ENCODE assay signal across 19 cellular contexts in genomic region chr7:7913506-7913905, GRCh38. TPM values are rescaled to one million over a fixed set of nuclear protein-coding genes. Genes with fewer than 3 reads are reported as not detected.
A peak's percentile ranks its signal among the peaks of the same experiment; 100 is the strongest.
DNase-seq lines count a peak whose midpoint lies in the region; ATAC-seq and TF ChIP-seq lines count a peak whose summit lies in the region.
"Had no signal": no experiment of that assay in that cellular context is flagged by ENCODE, and none has a peak within 500 bp of the region (broad histone marks: within the 10 kb centered on the region; RNA-seq: fewer than 3 reads in every experiment).

No MANE protein-coding gene starts in this region.

- TF ChIP-seq CTCF in BJ (IDR thresholded peaks at IDR 0.05; ENCODE audit: insufficient read depth, low read depth, low read length) (no peak), GM23338 (conservative IDR thresholded peaks at IDR 0.05; ENCODE audit: low read depth in 2 of 2) (no peak), right lobe of liver (IDR thresholded peaks at IDR 0.05) (no peak), H9 (conservative IDR thresholded peaks at IDR 0.05) (no peak)
- TF ChIP-seq CTCF in CD4-positive, alpha-beta T cell (IDR thresholded peaks at IDR 0.05): no peak

- H3K4me3 Mint-ChIP-seq in GM23338: no peak overlapping the region
- H3K4me3 Mint-ChIP-seq in H9: no peak overlapping the region
- no peak overlapping the region for H3K4me3 Mint-ChIP-seq in CD4-positive, alpha-beta T cell
- H3K4me3 Mint-ChIP-seq: activated CD4-positive, alpha-beta T cell treated with anti-CD3 and anti-CD28 coated beads, Interleukin-2, amount 10 ng/mL, durations not matched to agents 24 days and 14 days; stimulated activated memory B cell treated with anti-CD40 and anti-IgM and Interleukin-4, amounts not matched to agents 10 μg/mL and 1 μg/mL and 100 μg/mL, for 72 hours had no signal

- H3K36me3 ChIP-seq in BJ (ENCODE audit: control insufficient read depth, insufficient read depth, low read length) (no peaks in the 10 kb centered on the region), GM23338 (ENCODE audit: insufficient read depth) (no peaks in the 10 kb centered on the region), adipocyte (ENCODE audit: control insufficient read depth, insufficient read depth, low read length, severe bottlenecking) (no peaks in the 10 kb centered on the region), right lobe of liver (no peaks in the 10 kb centered on the region)
- H3K36me3 ChIP-seq: adrenal gland had no signal

- H3K4me2 ChIP-seq in GM23338 (peak overlapping the region; percentile 9; the same call in 1 of the 2 replicates), H9 (ENCODE audit: insufficient read depth, insufficient read length, low read length) (no peak overlapping the region)

- H3T11ph ChIP-seq in H9 (ENCODE audit: low read length): no peak overlapping the region

- H3K4me3 ChIP-seq in BJ (ENCODE audit: low read depth, low read length) (no peak overlapping the region), GM23338 (no peak overlapping the region), adipocyte (ENCODE audit: low read length) (no peak overlapping the region), right lobe of liver (no peak overlapping the region)
- H3K4me3 ChIP-seq: adrenal gland, GM23248 had no signal

- POLR2A ChIA-PET in BJ (lab: Charles Lee): no interaction called here
- POLR2A ChIA-PET in CD4-positive, alpha-beta T cell (lab: Charles Lee): no interaction called here

- no peaks in the 10 kb centered on the region for H3K9me3 ChIP-seq in adipocyte (ENCODE audit: control insufficient read depth, low read length)
- H3K9me3 ChIP-seq in right lobe of liver: no peaks in the 10 kb centered on the region
- no peaks in the 10 kb centered on the region for H3K9me3 ChIP-seq in H9 (ENCODE audit: control insufficient read depth, low read depth, low read length)
- no peaks in the 10 kb centered on the region for H3K9me3 ChIP-seq in CD4-positive, alpha-beta T cell (ENCODE audit: control insufficient read depth, low read length)
- H3K9me3 ChIP-seq: adrenal gland had no signal

- H2BK15ac ChIP-seq in H9 (ENCODE audit: low read depth, low read length): no peak overlapping the region

- no peak overlapping the region for H4K5ac ChIP-seq in H9 (ENCODE audit: insufficient read length, low read depth, low read length)

- H3K27me3 Mint-ChIP-seq in GM23338 (ENCODE audit: insufficient read depth, low read depth, poor library complexity) (peaks cover 2% of the 10 kb centered on the region), H9 (ENCODE audit: low read depth) (no peaks in the 10 kb centered on the region)
- H3K27me3 Mint-ChIP-seq in CD4-positive, alpha-beta T cell: no peaks in the 10 kb centered on the region
- H3K27me3 Mint-ChIP-seq: activated CD4-positive, alpha-beta T cell treated with anti-CD3 and anti-CD28 coated beads, Interleukin-2, amount 10 ng/mL, durations not matched to agents 24 days and 14 days; stimulated activated memory B cell treated with anti-CD40 and anti-IgM and Interleukin-4, amounts not matched to agents 10 μg/mL and 1 μg/mL and 100 μg/mL, for 72 hours had no signal

- no peaks in the 10 kb centered on the region for H3K23me2 ChIP-seq in H9 (ENCODE audit: insufficient read length, low read depth, low read length, poor library complexity, severe bottlenecking)

- DNase-seq in BJ (ENCODE audit: low read depth) (peak; percentile 32), GM23338 (ENCODE audit: low spot score) (peak; percentile 31), adipocyte (ENCODE audit: low read depth) (peak; percentile 47), right lobe of liver (no peak), NCI-H2081 (lab: John Stamatoyannopoulos, UW) (no peak), H9 (no peak)
- DNase-seq in stimulated activated naive CD8-positive, alpha-beta T cell treated with anti-CD3 and anti-CD28 coated beads, Interleukin-15, Interleukin-2, amounts not matched to agents 100 U/mL and 50 U/mL, for 24 hours: no peak
- no peak for DNase-seq in CD4-positive, alpha-beta T cell
- DNase-seq: activated CD4-positive, alpha-beta T cell treated with anti-CD3 and anti-CD28 coated beads, Interleukin-2, amount 10 ng/mL, durations not matched to agents 24 days and 14 days; adrenal gland; DND-41; foreskin melanocyte; GM23248; NCI-H1436 treated with DMSO at 0.1 percent for 48 hours; NCI-H446 treated with DMSO at 0.1 percent for 48 hours; occipital lobe; stimulated activated CD4-positive, alpha-beta T cell treated with anti-CD3 and anti-CD28 coated beads, Interleukin-15, amount 100 ng/mL, for 24 hours; SW 1271 had no signal

- H2BK12ac ChIP-seq in H9 (ENCODE audit: insufficient read length, low read depth, low read length): no peak overlapping the region

- H3K27me3 ChIP-seq in BJ (ENCODE audit: control insufficient read depth, insufficient read depth, low read length) (no peaks in the 10 kb centered on the region), GM23338 (ENCODE audit: insufficient read depth) (no peaks in the 10 kb centered on the region), adipocyte (replicated peaks; ENCODE audit: control insufficient read depth, insufficient read depth, low read length) (no peaks in the 10 kb centered on the region), right lobe of liver (no peaks in the 10 kb centered on the region), H9 (ENCODE audit: insufficient read depth, low read length) (no peaks in the 10 kb centered on the region)
- no peaks in the 10 kb centered on the region for H3K27me3 ChIP-seq in CD4-positive, alpha-beta T cell (ENCODE audit: control insufficient read depth, insufficient read depth, low read length)
- H3K27me3 ChIP-seq: adrenal gland had no signal

- peaks cover 36% of the 10 kb centered on the region for H3K4me1 ChIP-seq in GM23338 (ENCODE audit: insufficient read depth)
- no peaks in the 10 kb centered on the region for H3K4me1 ChIP-seq in adipocyte (ENCODE audit: control insufficient read depth, insufficient read depth, low read length)
- H3K4me1 ChIP-seq in right lobe of liver: peaks cover 0 to 10% (median 2%) of the 10 kb centered on the region in 4 donors
- H3K4me1 ChIP-seq in H9 (ENCODE audit: insufficient read depth, low read length): peaks cover 9% of the 10 kb centered on the region
- H3K4me1 ChIP-seq: adrenal gland had no signal

- H3K14ac ChIP-seq in H9 (ENCODE audit: insufficient read depth, low read length): no peak overlapping the region

- no peaks in the 10 kb centered on the region for H3K79me1 ChIP-seq in H9 (ENCODE audit: insufficient read depth, low read depth, low read length, poor library complexity, severe bottlenecking)

- 32% methylated on average over 3 of the region's 3 CpGs for WGBS in right lobe of liver (ENCODE audit: insufficient coverage, low coverage, low lambda C conversion rate, missing lambda C conversion rate)
- no CpG with 5 or more reads among the region's 3 CpGs for WGBS in H9 (ENCODE audit: extremely low coverage, insufficient read length, low lambda C conversion rate)

- no peaks in the 10 kb centered on the region; the same call in 2 of the 3 replicates for H3K36me3 Mint-ChIP-seq in GM23338 (ENCODE audit: low read depth)
- H3K36me3 Mint-ChIP-seq in H9 (ENCODE audit: insufficient read depth in 1 of 3, low read depth in 3 of 3): no peaks in the 10 kb centered on the region; a peak in 1 of 7 replicates
- no peaks in the 10 kb centered on the region for H3K36me3 Mint-ChIP-seq in CD4-positive, alpha-beta T cell (ENCODE audit: low read depth)

- H2BK20ac ChIP-seq in H9 (ENCODE audit: low read depth, low read length, poor library complexity, severe bottlenecking): no peak overlapping the region

- H3K9me2 ChIP-seq in GM23338 (ENCODE audit: insufficient read depth): peaks cover 14% of the 10 kb centered on the region

- H3K79me2 ChIP-seq in GM23338 (replicated peaks; ENCODE audit: insufficient read depth): no peaks in the 10 kb centered on the region
- H3K79me2 ChIP-seq in H9 (ENCODE audit: insufficient read depth, low read length): no peaks in the 10 kb centered on the region

- no peak overlapping the region for H3K18ac ChIP-seq in H9 (ENCODE audit: insufficient read length, low read depth, low read length)

- no peak overlapping the region for H3K23ac ChIP-seq in H9 (ENCODE audit: insufficient read length, low read depth, low read length)

- H4K8ac ChIP-seq in H9 (replicated peaks; ENCODE audit: insufficient read length, low read depth, low read length): no peak overlapping the region

- H3K4me1 Mint-ChIP-seq in GM23338: peaks cover 30% of the 10 kb centered on the region
- peaks cover 36 to 54% of the 10 kb centered on the region in 2 experiments for H3K4me1 Mint-ChIP-seq in H9
- no peaks in the 10 kb centered on the region for H3K4me1 Mint-ChIP-seq in CD4-positive, alpha-beta T cell (ENCODE audit: low read depth)
- H3K4me1 Mint-ChIP-seq: activated CD4-positive, alpha-beta T cell treated with anti-CD3 and anti-CD28 coated beads, Interleukin-2, amount 10 ng/mL, durations not matched to agents 24 days and 14 days had no signal

- no peak overlapping the region for H2BK120ac ChIP-seq in H9 (ENCODE audit: low read depth, low read length, poor library complexity, severe bottlenecking)

- no peak overlapping the region for H3K4ac ChIP-seq in H9 (ENCODE audit: low read depth, low read length)

- no peak overlapping the region for H3K56ac ChIP-seq in H9 (ENCODE audit: insufficient read length, low read depth, low read length)

- H2AFZ ChIP-seq in GM23338 (no peak overlapping the region), H9 (ENCODE audit: low read length) (no peak overlapping the region)
- H2AFZ ChIP-seq: GM23248 had no signal

- CTCF ChIA-PET in BJ (lab: Yijun Ruan, JAX): interaction anchor here (0.9 to 1.9 kb wide), 2 partner anchors 12 to 14 kb away, joined by 3 to 7 read pairs; no protein-coding TSS in a partner anchor
- CTCF ChIA-PET in CD4-positive, alpha-beta T cell (lab: Charles Lee): no interaction called here

- no peaks in the 10 kb centered on the region for H3F3A ChIP-seq in GM23338 (replicated peaks; ENCODE audit: low read depth)

- no peak for TF ChIP-seq POLR2A in right lobe of liver (IDR thresholded peaks at IDR 0.05)

- H3K27ac ChIP-seq in GM23338 (ENCODE audit: low read depth) (no peak overlapping the region), right lobe of liver (peak overlapping the region in 2 of 3 donors; percentile 51 to 61), H9 (ENCODE audit: insufficient read length, low read depth, low read length) (no peak overlapping the region)
- H3K27ac ChIP-seq in CD4-positive, alpha-beta T cell (ENCODE audit: low read depth, low read length): no peak overlapping the region
- H3K27ac ChIP-seq: adrenal gland, GM23248 had no signal

- intact Hi-C loops in right lobe of liver (cut with DNase I): no loop called here
- intact Hi-C loops in CD4-positive, alpha-beta T cell (cut with DNase I, micrococcal nuclease): no loop called here

- H4K20me1 ChIP-seq in GM23338 (replicated peaks; ENCODE audit: insufficient read depth): no peaks in the 10 kb centered on the region
- H4K20me1 ChIP-seq in H9 (ENCODE audit: control insufficient read depth, insufficient read depth, insufficient read length): no peaks in the 10 kb centered on the region

- H2BK5ac ChIP-seq in H9 (ENCODE audit: insufficient read length, low read length): no peak overlapping the region

- no peaks in the 10 kb centered on the region for H3K9me3 Mint-ChIP-seq in GM23338
- H3K9me3 Mint-ChIP-seq in H9: no peaks in the 10 kb centered on the region
- H3K9me3 Mint-ChIP-seq in CD4-positive, alpha-beta T cell: no peaks in the 10 kb centered on the region
- H3K9me3 Mint-ChIP-seq: stimulated activated memory B cell treated with anti-CD40 and anti-IgM and Interleukin-4, amounts not matched to agents 10 μg/mL and 1 μg/mL and 100 μg/mL, for 72 hours had no signal

- no peak overlapping the region for H2AK5ac ChIP-seq in H9 (ENCODE audit: insufficient read length, low read length)

- no peak overlapping the region for H3K27ac Mint-ChIP-seq in GM23338
- peak overlapping the region in 1 of 3 experiments; percentile 46; a peak in 1 of 7 replicates for H3K27ac Mint-ChIP-seq in H9
- no peak overlapping the region for H3K27ac Mint-ChIP-seq in CD4-positive, alpha-beta T cell
- H3K27ac Mint-ChIP-seq: activated CD4-positive, alpha-beta T cell treated with anti-CD3 and anti-CD28 coated beads, Interleukin-2, amount 10 ng/mL, durations not matched to agents 24 days and 14 days; stimulated activated memory B cell treated with anti-CD40 and anti-IgM and Interleukin-4, amounts not matched to agents 10 μg/mL and 1 μg/mL and 100 μg/mL, for 72 hours had no signal

- ATAC-seq in GM23338 (peak; percentile 40; the same call in 2 of the 3 replicates), right lobe of liver (peak; percentile 94 to 96 (median 94))
- ATAC-seq in stimulated activated naive CD8-positive, alpha-beta T cell treated with anti-CD3 and anti-CD28 coated beads, Interleukin-15, Interleukin-2, amounts not matched to agents 100 U/mL and 50 U/mL, for 24 hours: no peak
- no peak for ATAC-seq in CD4-positive, alpha-beta T cell (ENCODE audit: poor library complexity)
- ATAC-seq: stimulated activated memory B cell treated with anti-CD40 and anti-IgM and Interleukin-4, amounts not matched to agents 10 μg/mL and 1 μg/mL and 100 μg/mL, for 72 hours had no signal

- H4K91ac ChIP-seq in H9 (ENCODE audit: insufficient read length, low read depth, low read length): no peak overlapping the region

- no peak overlapping the region for H3K9ac ChIP-seq in adipocyte (ENCODE audit: low read length)
- no peak overlapping the region for H3K9ac ChIP-seq in H9 (ENCODE audit: extremely low read depth, insufficient read length, low read length)
- H3K9ac ChIP-seq: GM23248 had no signal

RNA-seq across cellular contexts. Expression of gene GLCCI1, which starts 55.1 kb away (rescaled TPM):
- 9.1 and 11.2 TPM in 2 replicates for polyA plus RNA-seq in BJ (2011; rRNA removed)
- 12.6 and 15.7 TPM in 2 replicates for polyA minus RNA-seq in BJ (2011; rRNA and poly(A)+ RNA removed)
- 15.5 and 15.7 TPM in 2 replicates for total RNA-seq in GM23338 (2014; rRNA removed; shearing (Covaris generic))
- 14.0 and 15.0 TPM in 2 replicates for polyA plus RNA-seq in GM23338 (2016; fragmentation: Nextera tagmentation; extraction: Ambion mirVana)
- 10 to 100 TPM in 1 of 6 experiments, 1 to 10 TPM in 5; 2.4 to 11.1 (median 5.0) TPM for total RNA-seq in right lobe of liver
- 19.1 and 19.5 TPM in 2 replicates for total RNA-seq in H9 (2021)
- 10 to 100 TPM; 22.2 to 22.3 TPM for total RNA-seq in CD4-positive, alpha-beta T cell

Comparison
In these comparisons a context has a peak if more than half of its experiments do, and no peak if none do; other contexts are left out.
1. DNase-seq: peak in BJ (single experiment), GM23338 (single experiment) and adipocyte (single experiment); none in right lobe of liver (0 of 3), stimulated activated naive CD8-positive, alpha-beta T cell treated with anti-CD3 and anti-CD28 coated beads, Interleukin-15, Interleukin-2, amounts not matched to agents 100 U/mL and 50 U/mL, for 24 hours (single experiment), NCI-H2081 (0 of 2), H9 (single experiment) and CD4-positive, alpha-beta T cell (0 of 10).
2. ATAC-seq: peak in GM23338 (single experiment) and right lobe of liver (4 of 4); none in stimulated activated naive CD8-positive, alpha-beta T cell treated with anti-CD3 and anti-CD28 coated beads, Interleukin-15, Interleukin-2, amounts not matched to agents 100 U/mL and 50 U/mL, for 24 hours (single experiment) and CD4-positive, alpha-beta T cell (single experiment).
3. H3K27ac ChIP-seq: peak in right lobe of liver (2 of 3); none in GM23338 (single experiment), H9 (single experiment) and CD4-positive, alpha-beta T cell (single experiment).